Comparison of ENCODE assay signal across 16 cellular contexts in the genomic region with DNA sequence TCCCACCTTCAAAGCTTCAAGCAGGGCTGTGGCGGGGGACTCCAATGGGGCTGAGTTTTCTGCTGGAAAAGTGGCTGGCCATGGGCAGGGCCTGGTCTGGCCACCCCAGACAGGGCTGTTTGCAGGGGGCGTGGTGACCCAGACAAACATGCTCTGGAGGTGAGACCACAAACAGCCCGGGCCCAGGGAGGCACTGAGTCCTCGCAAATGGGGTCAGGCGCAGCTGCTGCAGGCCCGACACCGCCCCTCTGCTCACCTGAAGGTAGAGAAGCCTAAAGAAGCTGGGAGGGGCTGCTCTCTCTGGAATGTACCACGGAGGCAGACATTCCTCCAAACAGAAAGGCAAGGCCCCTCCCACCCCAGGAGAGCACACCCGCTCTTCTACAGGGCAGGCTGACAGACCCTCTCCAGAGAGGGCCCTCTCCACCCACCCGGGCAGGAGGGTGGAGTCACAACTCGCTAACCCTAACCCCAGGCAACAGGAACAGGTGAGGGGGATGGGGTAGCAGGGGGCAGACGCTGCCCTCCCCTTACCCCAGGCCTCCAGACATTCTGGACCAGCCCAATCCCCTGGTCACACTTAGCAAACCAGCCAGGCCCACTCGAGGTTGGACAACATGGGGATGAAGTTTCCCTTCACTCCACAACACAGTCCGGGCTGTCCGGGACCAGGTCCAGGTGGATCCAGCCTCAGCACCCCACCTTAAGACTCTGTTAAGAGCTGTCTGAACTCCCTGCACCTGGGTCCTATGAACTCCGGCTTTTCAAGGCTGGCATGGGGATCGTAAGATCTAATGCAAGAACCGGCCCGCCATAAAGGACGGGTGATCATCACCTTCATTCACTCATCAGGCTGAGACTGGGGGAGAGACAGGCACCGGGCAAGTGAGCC. TPM values are rescaled to one million over a fixed set of nuclear protein-coding genes. Genes with fewer than 3 reads are reported as not detected.
DNase-seq lines count a peak whose midpoint lies in the region; TF ChIP-seq lines count a peak whose summit lies in the region.
"Had no signal": no experiment of that assay in that cellular context is flagged by ENCODE, and none has a peak within 500 bp of the region (broad histone marks: within the 10 kb centered on the region; RNA-seq: fewer than 3 reads in every experiment).

No MANE protein-coding gene starts in this region.

- peaks cover 22% of the 10 kb centered on the region for H3K27me3 ChIP-seq in left ventricle myocardium inferior (ENCODE audit: low read depth)
- no peaks in the 10 kb centered on the region for H3K27me3 ChIP-seq in breast epithelium
- H3K27me3 ChIP-seq: MG63 had no signal

- DNase-seq in cardiac septum (ENCODE audit: low spot score) (peak; percentile 64), left ventricle myocardium inferior (no peak), islet precursor cell (peak; percentile 86), posterior vena cava (ENCODE audit: low spot score) (peak; percentile 49), NCI-H1417 (lab: John Stamatoyannopoulos, UW) (no peak), Ammon's horn (ENCODE audit: low spot score) (no peak), HuH-7.5 (ENCODE audit: low spot score) (no peak), breast epithelium (ENCODE audit: low spot score in 2 of 2) (no peak)
- DNase-seq: CD4-positive, CD25-positive, alpha-beta regulatory T cell; DMS79; MG63; NCI-H1092 treated with DMSO at 0.1 percent for 48 hours; NCI-H1694 treated with DMSO at 0.1 percent for 48 hours; NK-92 treated with Interleukin-12 subunit alpha and Interleukin-12 subunit beta, amount 100 ng/mL, for 24 hours; OCI-M1; RPMI8226 had no signal

- H3K36me3 ChIP-seq in left ventricle myocardium inferior (no peaks in the 10 kb centered on the region), breast epithelium (no peaks in the 10 kb centered on the region)
- H3K36me3 ChIP-seq: MG63 had no signal

- H3K4me1 ChIP-seq in left ventricle myocardium inferior (peaks cover 10% of the 10 kb centered on the region), breast epithelium (no peaks in the 10 kb centered on the region)

- H3K4me3 ChIP-seq in left ventricle myocardium inferior = no peak overlapping the region
- H3K4me3 ChIP-seq in breast epithelium = no peak overlapping the region
- H3K4me3 ChIP-seq: MG63 had no signal

- H3K27ac ChIP-seq in left ventricle myocardium inferior (replicated peaks) = no peak overlapping the region
- no peak overlapping the region for H3K27ac ChIP-seq in breast epithelium

- TF ChIP-seq POLR2A in breast epithelium (IDR thresholded peaks at IDR 0.05) = no peak

- intact Hi-C loops in cardiac septum (cut with DNase I) (loop anchor here (10.0 kb wide), 1 partner anchor 282 kb away; no protein-coding TSS in a partner anchor), left ventricle myocardium inferior (cut with micrococcal nuclease) (no loop called here), posterior vena cava (cut with DNase I) (loop anchor here (5.0 to 10.0 kb wide), 4 partner anchors 292 to 812 kb away; partner anchors contain the start of gene CHST15 (in 1 of the 2)), breast epithelium (cut with DNase I; ENCODE audit: low total_unique reads) (loop anchor here (2.0 kb wide), 1 partner anchor 74 kb away; no protein-coding TSS in a partner anchor)

- H3K9me3 ChIP-seq in left ventricle myocardium inferior (replicated peaks) (no peaks in the 10 kb centered on the region), breast epithelium (no peaks in the 10 kb centered on the region)
- H3K9me3 ChIP-seq: MG63 had no signal

- TF ChIP-seq CTCF in left ventricle myocardium inferior (IDR thresholded peaks at IDR 0.05; ENCODE audit: borderline replicate concordance) (no peak), breast epithelium (IDR thresholded peaks at IDR 0.05) (no peak)

RNA-seq across cellular contexts. Expression of gene OAT, which starts 32.3 kb away (rescaled TPM):
- 38.0 TPM for total RNA-seq in cardiac septum
- total RNA-seq in left ventricle myocardium inferior = 24.3 TPM
- 100 to 1,000 TPM in 1 of 2 donors, 10 to 100 TPM in 1; 89.5 to 113 TPM for total RNA-seq in posterior vena cava
- total RNA-seq in breast epithelium = 100 to 1,000 TPM in 2 of 3 donors, 10 to 100 TPM in 1; 93.3 to 160 (median 115) TPM

Comparison
In these comparisons a context has a peak if more than half of its experiments do, and no peak if none do; other contexts are left out.
1. DNase-seq: peak in cardiac septum (single experiment), islet precursor cell (single experiment) and posterior vena cava (single experiment); none in left ventricle myocardium inferior (single experiment), NCI-H1417 (0 of 3), Ammon's horn (single experiment), HuH-7.5 (single experiment) and breast epithelium (0 of 2).